In the genomic region with DNA sequence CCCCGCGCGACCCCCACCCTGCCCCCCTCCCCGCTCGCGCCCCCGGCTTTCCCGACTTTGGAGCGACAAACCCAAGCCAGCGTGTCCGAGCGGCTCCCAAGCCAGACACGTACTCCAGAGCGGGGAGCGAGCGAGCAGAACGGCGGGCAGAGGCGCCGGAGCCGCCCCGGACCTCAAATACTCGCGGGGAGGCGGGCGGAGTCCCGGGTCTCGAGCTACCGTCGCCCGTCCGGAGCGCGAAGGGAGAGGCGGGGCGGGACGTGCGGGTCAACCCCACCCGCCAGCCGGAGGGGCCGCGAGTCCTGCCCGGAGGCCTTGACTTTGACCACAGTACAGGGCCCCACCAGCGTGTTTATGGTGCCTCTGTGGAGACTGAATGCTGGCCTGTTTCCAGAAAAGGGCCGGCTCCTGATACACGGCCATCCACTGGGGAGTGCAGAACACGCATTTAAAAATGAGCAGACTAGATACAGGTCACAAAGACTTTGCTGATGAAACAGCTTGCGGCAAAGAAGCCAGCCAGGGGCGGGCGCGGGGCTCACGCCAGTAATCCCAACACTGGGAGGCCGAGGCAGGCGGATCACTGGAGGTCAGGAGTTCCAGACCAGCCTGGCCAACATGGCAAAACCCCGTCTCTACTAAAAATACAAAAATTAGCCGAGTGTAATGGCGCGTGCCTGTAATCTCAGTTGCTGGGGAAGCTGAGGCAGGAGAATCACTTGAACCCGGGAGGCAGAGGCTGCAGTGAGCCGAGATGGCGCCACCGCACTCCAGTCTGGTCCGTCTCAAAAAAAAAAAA, we compare ENCODE assay signal across 1 cellular context.
TF ChIP-seq lines count a peak whose summit lies in the region.

A gene (minus strand): TSS at position 148 of the 799 bp plus-strand sequence. CDS start 12,235 bp downstream, outside the sequence.

TF ChIP-seq in HepG2, 621 proteins besides CTCF, POLR2A, EP300 and RAD21 (continued from another document and continues in another):
- TF ChIP-seq, protein P1, sequence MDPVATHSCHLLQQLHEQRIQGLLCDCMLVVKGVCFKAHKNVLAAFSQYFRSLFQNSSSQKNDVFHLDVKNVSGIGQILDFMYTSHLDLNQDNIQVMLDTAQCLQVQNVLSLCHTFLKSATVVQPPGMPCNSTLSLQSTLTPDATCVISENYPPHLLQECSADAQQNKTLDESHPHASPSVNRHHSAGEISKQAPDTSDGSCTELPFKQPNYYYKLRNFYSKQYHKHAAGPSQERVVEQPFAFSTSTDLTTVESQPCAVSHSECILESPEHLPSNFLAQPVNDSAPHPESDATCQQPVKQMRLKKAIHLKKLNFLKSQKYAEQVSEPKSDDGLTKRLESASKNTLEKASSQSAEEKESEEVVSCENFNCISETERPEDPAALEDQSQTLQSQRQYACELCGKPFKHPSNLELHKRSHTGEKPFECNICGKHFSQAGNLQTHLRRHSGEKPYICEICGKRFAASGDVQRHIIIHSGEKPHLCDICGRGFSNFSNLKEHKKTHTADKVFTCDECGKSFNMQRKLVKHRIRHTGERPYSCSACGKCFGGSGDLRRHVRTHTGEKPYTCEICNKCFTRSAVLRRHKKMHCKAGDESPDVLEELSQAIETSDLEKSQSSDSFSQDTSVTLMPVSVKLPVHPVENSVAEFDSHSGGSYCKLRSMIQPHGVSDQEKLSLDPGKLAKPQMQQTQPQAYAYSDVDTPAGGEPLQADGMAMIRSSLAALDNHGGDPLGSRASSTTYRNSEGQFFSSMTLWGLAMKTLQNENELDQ (CRISPR knock-in tag; IDR thresholded peaks at IDR 0.05; ENCODE audit: borderline replicate concordance): no peak
- TF ChIP-seq, protein P2, sequence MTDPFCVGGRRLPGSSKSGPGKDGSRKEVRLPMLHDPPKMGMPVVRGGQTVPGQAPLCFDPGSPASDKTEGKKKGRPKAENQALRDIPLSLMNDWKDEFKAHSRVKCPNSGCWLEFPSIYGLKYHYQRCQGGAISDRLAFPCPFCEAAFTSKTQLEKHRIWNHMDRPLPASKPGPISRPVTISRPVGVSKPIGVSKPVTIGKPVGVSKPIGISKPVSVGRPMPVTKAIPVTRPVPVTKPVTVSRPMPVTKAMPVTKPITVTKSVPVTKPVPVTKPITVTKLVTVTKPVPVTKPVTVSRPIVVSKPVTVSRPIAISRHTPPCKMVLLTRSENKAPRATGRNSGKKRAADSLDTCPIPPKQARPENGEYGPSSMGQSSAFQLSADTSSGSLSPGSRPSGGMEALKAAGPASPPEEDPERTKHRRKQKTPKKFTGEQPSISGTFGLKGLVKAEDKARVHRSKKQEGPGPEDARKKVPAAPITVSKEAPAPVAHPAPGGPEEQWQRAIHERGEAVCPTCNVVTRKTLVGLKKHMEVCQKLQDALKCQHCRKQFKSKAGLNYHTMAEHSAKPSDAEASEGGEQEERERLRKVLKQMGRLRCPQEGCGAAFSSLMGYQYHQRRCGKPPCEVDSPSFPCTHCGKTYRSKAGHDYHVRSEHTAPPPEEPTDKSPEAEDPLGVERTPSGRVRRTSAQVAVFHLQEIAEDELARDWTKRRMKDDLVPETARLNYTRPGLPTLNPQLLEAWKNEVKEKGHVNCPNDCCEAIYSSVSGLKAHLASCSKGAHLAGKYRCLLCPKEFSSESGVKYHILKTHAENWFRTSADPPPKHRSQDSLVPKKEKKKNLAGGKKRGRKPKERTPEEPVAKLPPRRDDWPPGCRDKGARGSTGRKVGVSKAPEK (CRISPR knock-in tag; IDR thresholded peaks at IDR 0.05; ENCODE audit: borderline replicate concordance): peak; percentile 94; the same call in 1 of the 2 replicates
- TF ChIP-seq TRIM24 (CRISPR knock-in tag; IDR thresholded peaks at IDR 0.05): no peak
- TF ChIP-seq MXI1 (IDR thresholded peaks at IDR 0.05; ENCODE audit: borderline replicate concordance, low read depth, low read length): peak; percentile 35; the same call in 1 of the 3 replicates
- TF ChIP-seq ZSCAN30 (CRISPR knock-in tag; IDR thresholded peaks at IDR 0.05): peak; percentile 90; the same call in 1 of the 2 replicates
- TF ChIP-seq, protein P3, sequence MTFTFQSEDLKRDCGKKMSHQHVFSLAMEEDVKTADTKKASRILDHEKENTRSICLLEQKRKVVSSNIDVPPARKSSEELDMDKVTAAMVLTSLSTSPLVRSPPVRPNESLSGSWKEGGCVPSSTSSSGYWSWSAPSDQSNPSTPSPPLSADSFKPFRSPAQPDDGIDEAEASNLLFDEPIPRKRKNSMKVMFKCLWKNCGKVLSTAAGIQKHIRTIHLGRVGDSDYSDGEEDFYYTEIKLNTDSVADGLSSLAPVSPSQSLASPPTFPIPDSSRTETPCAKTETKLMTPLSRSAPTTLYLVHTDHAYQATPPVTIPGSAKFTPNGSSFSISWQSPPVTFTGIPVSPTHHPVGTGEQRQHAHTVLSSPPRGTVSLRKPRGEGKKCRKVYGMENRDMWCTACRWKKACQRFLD (CRISPR knock-in tag; IDR thresholded peaks at IDR 0.05; ENCODE audit: borderline replicate concordance): no peak
- 0 out of 2 replicates have a peak, but pooled peaks have one; percentile 64 for TF ChIP-seq ZNF598 (CRISPR knock-in tag; IDR thresholded peaks at IDR 0.05; ENCODE audit: borderline replicate concordance)
- peak; percentile 38; the same call in 1 of the 2 replicates for TF ChIP-seq MXD4 (CRISPR knock-in tag; IDR thresholded peaks at IDR 0.05)
- TF ChIP-seq NPAS2 (CRISPR knock-in tag; IDR thresholded peaks at IDR 0.05; ENCODE audit: borderline replicate concordance): no peak
- peak; percentile 92 for TF ChIP-seq ZFX (CRISPR knock-in tag; IDR thresholded peaks at IDR 0.05; ENCODE audit: low read depth)
- TF ChIP-seq ZNF274 (CRISPR knock-in tag; IDR thresholded peaks at IDR 0.05): no peak
- TF ChIP-seq TCF12 (IDR thresholded peaks at IDR 0.05): no peak
- TF ChIP-seq TCF12 (CRISPR knock-in tag; IDR thresholded peaks at IDR 0.05): 0 out of 2 replicates have a peak, but pooled peaks have one; percentile 70
- TF ChIP-seq ZMYM3 (CRISPR knock-in tag; IDR thresholded peaks at IDR 0.05): no peak; the same call in 1 of the 2 replicates
- no peak for TF ChIP-seq GTF2F1 (IDR thresholded peaks at IDR 0.05; ENCODE audit: low read length)
- TF ChIP-seq SUZ12 (IDR thresholded peaks at IDR 0.05; ENCODE audit: low read depth, low read length): no peak
- TF ChIP-seq, protein P4, sequence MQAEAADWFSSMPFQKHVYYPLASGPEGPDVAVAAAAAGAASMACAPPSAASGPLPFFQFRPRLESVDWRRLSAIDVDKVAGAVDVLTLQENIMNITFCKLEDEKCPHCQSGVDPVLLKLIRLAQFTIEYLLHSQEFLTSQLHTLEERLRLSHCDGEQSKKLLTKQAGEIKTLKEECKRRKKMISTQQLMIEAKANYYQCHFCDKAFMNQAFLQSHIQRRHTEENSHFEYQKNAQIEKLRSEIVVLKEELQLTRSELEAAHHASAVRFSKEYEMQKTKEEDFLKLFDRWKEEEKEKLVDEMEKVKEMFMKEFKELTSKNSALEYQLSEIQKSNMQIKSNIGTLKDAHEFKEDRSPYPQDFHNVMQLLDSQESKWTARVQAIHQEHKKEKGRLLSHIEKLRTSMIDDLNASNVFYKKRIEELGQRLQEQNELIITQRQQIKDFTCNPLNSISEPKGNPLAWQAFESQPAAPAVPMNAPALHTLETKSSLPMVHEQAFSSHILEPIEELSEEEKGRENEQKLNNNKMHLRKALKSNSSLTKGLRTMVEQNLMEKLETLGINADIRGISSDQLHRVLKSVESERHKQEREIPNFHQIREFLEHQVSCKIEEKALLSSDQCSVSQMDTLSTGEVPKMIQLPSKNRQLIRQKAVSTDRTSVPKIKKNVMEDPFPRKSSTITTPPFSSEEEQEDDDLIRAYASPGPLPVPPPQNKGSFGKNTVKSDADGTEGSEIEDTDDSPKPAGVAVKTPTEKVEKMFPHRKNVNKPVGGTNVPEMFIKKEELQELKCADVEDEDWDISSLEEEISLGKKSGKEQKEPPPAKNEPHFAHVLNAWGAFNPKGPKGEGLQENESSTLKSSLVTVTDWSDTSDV (CRISPR knock-in tag; IDR thresholded peaks at IDR 0.05): 0 out of 2 replicates have a peak, but pooled peaks have one; percentile 27
- TF ChIP-seq ZNF383 (CRISPR knock-in tag; IDR thresholded peaks at IDR 0.05; ENCODE audit: borderline replicate concordance): 0 out of 2 replicates have a peak, but pooled peaks have one; percentile 74
- TF ChIP-seq ZNF556 (CRISPR knock-in tag; IDR thresholded peaks at IDR 0.05; ENCODE audit: borderline replicate concordance): peak; percentile 86
- TF ChIP-seq AGO2 (optimal IDR thresholded peaks at IDR 0.05; ENCODE audit: low read depth, low read length): peak; percentile 62
- TF ChIP-seq, protein P5, sequence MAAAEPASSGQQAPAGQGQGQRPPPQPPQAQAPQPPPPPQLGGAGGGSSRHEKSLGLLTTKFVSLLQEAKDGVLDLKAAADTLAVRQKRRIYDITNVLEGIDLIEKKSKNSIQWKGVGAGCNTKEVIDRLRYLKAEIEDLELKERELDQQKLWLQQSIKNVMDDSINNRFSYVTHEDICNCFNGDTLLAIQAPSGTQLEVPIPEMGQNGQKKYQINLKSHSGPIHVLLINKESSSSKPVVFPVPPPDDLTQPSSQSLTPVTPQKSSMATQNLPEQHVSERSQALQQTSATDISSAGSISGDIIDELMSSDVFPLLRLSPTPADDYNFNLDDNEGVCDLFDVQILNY (CRISPR knock-in tag; conservative IDR thresholded peaks at IDR 0.05): 0 out of 2 replicates have a peak, but pooled peaks have one; percentile 60
- no peak for TF ChIP-seq NBN (conservative IDR thresholded peaks at IDR 0.05)
- no peak for TF ChIP-seq ZNF207 (IDR thresholded peaks at IDR 0.05; ENCODE audit: borderline replicate concordance)
- TF ChIP-seq, protein P6, sequence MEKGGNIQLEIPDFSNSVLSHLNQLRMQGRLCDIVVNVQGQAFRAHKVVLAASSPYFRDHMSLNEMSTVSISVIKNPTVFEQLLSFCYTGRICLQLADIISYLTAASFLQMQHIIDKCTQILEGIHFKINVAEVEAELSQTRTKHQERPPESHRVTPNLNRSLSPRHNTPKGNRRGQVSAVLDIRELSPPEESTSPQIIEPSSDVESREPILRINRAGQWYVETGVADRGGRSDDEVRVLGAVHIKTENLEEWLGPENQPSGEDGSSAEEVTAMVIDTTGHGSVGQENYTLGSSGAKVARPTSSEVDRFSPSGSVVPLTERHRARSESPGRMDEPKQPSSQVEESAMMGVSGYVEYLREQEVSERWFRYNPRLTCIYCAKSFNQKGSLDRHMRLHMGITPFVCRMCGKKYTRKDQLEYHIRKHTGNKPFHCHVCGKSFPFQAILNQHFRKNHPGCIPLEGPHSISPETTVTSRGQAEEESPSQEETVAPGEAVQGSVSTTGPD (CRISPR knock-in tag; IDR thresholded peaks at IDR 0.05): no peak
- TF ChIP-seq, protein P7, sequence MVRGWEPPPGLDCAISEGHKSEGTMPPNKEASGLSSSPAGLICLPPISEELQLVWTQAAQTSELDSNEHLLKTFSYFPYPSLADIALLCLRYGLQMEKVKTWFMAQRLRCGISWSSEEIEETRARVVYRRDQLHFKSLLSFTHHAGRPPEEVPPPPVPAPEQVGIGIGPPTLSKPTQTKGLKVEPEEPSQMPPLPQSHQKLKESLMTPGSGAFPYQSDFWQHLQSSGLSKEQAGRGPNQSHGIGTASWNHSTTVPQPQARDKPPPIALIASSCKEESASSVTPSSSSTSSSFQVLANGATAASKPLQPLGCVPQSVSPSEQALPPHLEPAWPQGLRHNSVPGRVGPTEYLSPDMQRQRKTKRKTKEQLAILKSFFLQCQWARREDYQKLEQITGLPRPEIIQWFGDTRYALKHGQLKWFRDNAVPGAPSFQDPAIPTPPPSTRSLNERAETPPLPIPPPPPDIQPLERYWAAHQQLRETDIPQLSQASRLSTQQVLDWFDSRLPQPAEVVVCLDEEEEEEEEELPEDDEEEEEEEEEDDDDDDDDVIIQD (CRISPR knock-in tag; IDR thresholded peaks at IDR 0.05; ENCODE audit: low read depth): no peak
- no peak for TF ChIP-seq SMAD9 (CRISPR knock-in tag; IDR thresholded peaks at IDR 0.05)
- no peak for TF ChIP-seq NONO (IDR thresholded peaks at IDR 0.05)
- TF ChIP-seq NONO (CRISPR knock-in tag; conservative IDR thresholded peaks at IDR 0.05): peak; percentile 61; the same call in 1 of the 2 replicates
- TF ChIP-seq GATAD2A (CRISPR knock-in tag; IDR thresholded peaks at IDR 0.05): peak; percentile 71
- peak; percentile 83 for TF ChIP-seq ZSCAN25 (CRISPR knock-in tag; IDR thresholded peaks at IDR 0.05)
- 0 out of 2 replicates have a peak, but pooled peaks have one; percentile 43 for TF ChIP-seq SRY (CRISPR knock-in tag; IDR thresholded peaks at IDR 0.05)
- TF ChIP-seq ZMYM4 (CRISPR knock-in tag; IDR thresholded peaks at IDR 0.05): peak; percentile 69
- no peak; the same call in 1 of the 2 replicates for TF ChIP-seq ZNF577 (CRISPR knock-in tag; IDR thresholded peaks at IDR 0.05; ENCODE audit: borderline replicate concordance, low read depth)
- peak; percentile 83 for TF ChIP-seq NAIF1 (CRISPR knock-in tag; IDR thresholded peaks at IDR 0.05; ENCODE audit: borderline replicate concordance)
- TF ChIP-seq, protein P8, sequence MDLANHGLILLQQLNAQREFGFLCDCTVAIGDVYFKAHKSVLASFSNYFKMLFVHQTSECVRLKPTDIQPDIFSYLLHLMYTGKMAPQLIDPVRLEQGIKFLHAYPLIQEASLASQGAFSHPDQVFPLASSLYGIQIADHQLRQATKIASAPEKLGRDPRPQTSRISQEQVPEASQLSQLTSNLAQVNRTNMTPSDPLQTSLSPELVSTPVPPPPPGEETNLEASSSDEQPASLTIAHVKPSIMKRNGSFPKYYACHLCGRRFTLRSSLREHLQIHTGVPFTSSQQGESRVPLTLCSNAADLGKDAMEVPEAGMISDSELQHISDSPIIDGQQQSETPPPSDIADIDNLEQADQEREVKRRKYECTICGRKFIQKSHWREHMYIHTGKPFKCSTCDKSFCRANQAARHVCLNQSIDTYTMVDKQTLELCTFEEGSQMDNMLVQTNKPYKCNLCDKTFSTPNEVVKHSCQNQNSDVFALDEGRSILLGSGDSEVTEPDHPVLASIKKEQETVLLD (CRISPR knock-in tag; IDR thresholded peaks at IDR 0.05; ENCODE audit: low read depth): peak; percentile 69; the same call in 1 of the 2 replicates
- TF ChIP-seq, protein P9, sequence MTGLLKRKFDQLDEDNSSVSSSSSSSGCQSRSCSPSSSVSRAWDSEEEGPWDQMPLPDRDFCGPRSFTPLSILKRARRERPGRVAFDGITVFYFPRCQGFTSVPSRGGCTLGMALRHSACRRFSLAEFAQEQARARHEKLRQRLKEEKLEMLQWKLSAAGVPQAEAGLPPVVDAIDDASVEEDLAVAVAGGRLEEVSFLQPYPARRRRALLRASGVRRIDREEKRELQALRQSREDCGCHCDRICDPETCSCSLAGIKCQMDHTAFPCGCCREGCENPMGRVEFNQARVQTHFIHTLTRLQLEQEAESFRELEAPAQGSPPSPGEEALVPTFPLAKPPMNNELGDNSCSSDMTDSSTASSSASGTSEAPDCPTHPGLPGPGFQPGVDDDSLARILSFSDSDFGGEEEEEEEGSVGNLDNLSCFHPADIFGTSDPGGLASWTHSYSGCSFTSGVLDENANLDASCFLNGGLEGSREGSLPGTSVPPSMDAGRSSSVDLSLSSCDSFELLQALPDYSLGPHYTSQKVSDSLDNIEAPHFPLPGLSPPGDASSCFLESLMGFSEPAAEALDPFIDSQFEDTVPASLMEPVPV (CRISPR knock-in tag; IDR thresholded peaks at IDR 0.05): peak; percentile 65; the same call in 1 of the 2 replicates
- TF ChIP-seq MIER2 (CRISPR knock-in tag; IDR thresholded peaks at IDR 0.05): no peak; the same call in 1 of the 2 replicates
- TF ChIP-seq, protein P10, sequence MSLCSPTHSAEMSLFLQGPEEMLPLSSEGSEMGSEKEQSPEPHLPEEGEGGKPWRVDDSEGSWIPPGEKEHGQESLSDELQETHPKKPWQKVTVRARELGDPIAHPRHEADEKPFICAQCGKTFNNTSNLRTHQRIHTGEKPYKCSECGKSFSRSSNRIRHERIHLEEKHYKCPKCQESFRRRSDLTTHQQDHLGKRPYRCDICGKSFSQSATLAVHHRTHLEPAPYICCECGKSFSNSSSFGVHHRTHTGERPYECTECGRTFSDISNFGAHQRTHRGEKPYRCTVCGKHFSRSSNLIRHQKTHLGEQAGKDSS (CRISPR knock-in tag; IDR thresholded peaks at IDR 0.05; ENCODE audit: borderline replicate concordance, low read depth): peak; percentile 77; the same call in 1 of the 2 replicates
- peak; percentile 48; the same call in 1 of the 2 replicates for TF ChIP-seq ZC3H13 (CRISPR knock-in tag; IDR thresholded peaks at IDR 0.05)
- TF ChIP-seq BCL6 (CRISPR knock-in tag; IDR thresholded peaks at IDR 0.05): peak; percentile 77
